1 cellular context compared by ENCODE assay signal in the genomic region with DNA sequence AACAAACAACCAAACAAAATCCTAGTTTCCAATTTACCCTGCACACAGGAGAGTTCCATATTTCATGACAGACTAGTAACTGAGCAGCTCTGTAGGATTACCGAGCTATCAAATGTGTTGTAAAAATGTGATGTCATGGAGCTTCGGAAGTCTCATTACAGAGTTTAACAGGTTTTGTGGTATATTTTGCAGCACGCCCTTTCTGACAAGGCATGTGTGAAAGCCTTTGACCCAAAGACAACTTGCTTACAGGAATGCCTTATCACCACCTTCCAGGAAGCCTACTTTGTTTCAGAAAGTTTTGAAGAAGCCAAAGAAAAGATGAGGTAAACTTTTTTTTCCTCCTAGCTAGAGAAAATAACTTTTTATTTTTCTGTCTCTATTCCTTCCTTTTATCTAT.
TF ChIP-seq lines count a peak whose summit lies in the region.

No MANE protein-coding gene starts in this region.

TF ChIP-seq in K562, 482 proteins besides CTCF, POLR2A, EP300 and RAD21 (continued from another document):
- TF ChIP-seq, protein P1, sequence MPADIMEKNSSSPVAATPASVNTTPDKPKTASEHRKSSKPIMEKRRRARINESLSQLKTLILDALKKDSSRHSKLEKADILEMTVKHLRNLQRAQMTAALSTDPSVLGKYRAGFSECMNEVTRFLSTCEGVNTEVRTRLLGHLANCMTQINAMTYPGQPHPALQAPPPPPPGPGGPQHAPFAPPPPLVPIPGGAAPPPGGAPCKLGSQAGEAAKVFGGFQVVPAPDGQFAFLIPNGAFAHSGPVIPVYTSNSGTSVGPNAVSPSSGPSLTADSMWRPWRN (IDR thresholded peaks at IDR 0.05; ENCODE audit: low read depth): no peak
- TF ChIP-seq NR2C2 (CRISPR knock-in tag; IDR thresholded peaks at IDR 0.05) (no peak), NR2C2 (tag; IDR thresholded peaks at IDR 0.05) (peak; percentile 71), HIVEP1 (CRISPR knock-in tag; IDR thresholded peaks at IDR 0.05) (no peak), KLF16 (IDR thresholded peaks at IDR 0.05) (no peak), PCBP2 (IDR thresholded peaks at IDR 0.05; ENCODE audit: low read depth, low read length, poor library complexity, severe bottlenecking) (no peak), BCLAF1 (IDR thresholded peaks at IDR 0.05; ENCODE audit: borderline replicate concordance in 1 of 2, control insufficient read depth in 1 of 2, low read depth in 2 of 2, low read length in 1 of 2) (no peak), TCF3 (CRISPR knock-in tag; IDR thresholded peaks at IDR 0.05) (peak; percentile 59), SAFB (IDR thresholded peaks at IDR 0.05; ENCODE audit: borderline replicate concordance, low read depth, low read length) (no peak), MAZ (CRISPR knock-in tag; conservative IDR thresholded peaks at IDR 0.05 in 1 of 2, IDR thresholded peaks at IDR 0.05 in 1 of 2) (no peak), SRSF1 (IDR thresholded peaks at IDR 0.05; ENCODE audit: low read depth, low read length) (no peak), NBN (IDR thresholded peaks at IDR 0.05; ENCODE audit: low read depth) (peak; percentile 33; the same call in 1 of the 2 replicates), SNRNP70 (optimal IDR thresholded peaks at IDR 0.05; ENCODE audit: low read depth, low read length) (no peak), RERE (CRISPR knock-in tag; IDR thresholded peaks at IDR 0.05; ENCODE audit: borderline replicate concordance) (no peak)
